In genomic region chr13:29369060-29369743, GRCh38 we compare ENCODE assay signal across 9 cellular contexts.
DNase-seq lines count a peak whose midpoint lies in the region; ATAC-seq and TF ChIP-seq lines count a peak whose summit lies in the region.
"Had no signal": no experiment of that assay in that cellular context is flagged by ENCODE, and none has a peak within 500 bp of the region (broad histone marks: within the 10 kb centered on the region; RNA-seq: fewer than 3 reads in every experiment).

No MANE protein-coding gene starts in this region.

- H3K36me3 Mint-ChIP-seq in activated T-helper 17 cell treated with anti-CD3 and anti-CD28 coated beads, Interleukin-2, amount 50 U/mL, for 72 hours (ENCODE audit: low read depth) = no peaks in the 10 kb centered on the region

- peak; percentile 38 for ATAC-seq in activated T-helper 17 cell treated with anti-CD3 and anti-CD28 coated beads, Interleukin-2, amount 50 U/mL, for 72 hours (replicated peaks)

- 13% methylated on average over 8 of the region's 8 CpGs for WGBS in hepatocyte (ENCODE audit: low lambda C conversion rate, missing lambda C conversion rate)

- peak; percentile 3 for DNase-seq in NCI-H1092 treated with DMSO at 0.1 percent for 48 hours (lab: John Stamatoyannopoulos, UW)
- DNase-seq in NCI-H1092 (lab: John Stamatoyannopoulos, UW) = no peak
- peak; percentile 16 for DNase-seq in NCI-H1694 (lab: John Stamatoyannopoulos, UW)
- peak; percentile 72 for DNase-seq in hepatocyte (ENCODE audit: low spot score)
- DNase-seq in tibial artery = no peak
- DNase-seq in GM20000 (ENCODE audit: low spot score) = no peak
- DNase-seq in cortex of kidney (lab: John Stamatoyannopoulos, UW) = no peak

- H2AFZ ChIP-seq in hepatocyte = no peak overlapping the region

- no peaks in the 10 kb centered on the region for H4K20me1 ChIP-seq in hepatocyte (ENCODE audit: insufficient read depth, poor library complexity, severe bottlenecking)
- H4K20me1 ChIP-seq: BLaER1 treated with 17β-estradiol and CSF1 and Interleukin-3, amounts not matched to agents 10 nM and 100 nM had no signal

- H3K27me3 ChIP-seq in hepatocyte (peaks cover 3% of the 10 kb centered on the region), tibial artery (peaks cover 0 to 2% of the 10 kb centered on the region in 2 donors)
- H3K27me3 ChIP-seq: BLaER1 treated with 17β-estradiol and CSF1 and Interleukin-3, amounts not matched to agents 10 nM and 100 nM had no signal

- H3K9me2 ChIP-seq in hepatocyte (replicated peaks; ENCODE audit: insufficient read depth) = no peaks in the 10 kb centered on the region

- no peak overlapping the region for H3K27ac ChIP-seq in hepatocyte
- no peak overlapping the region for H3K27ac ChIP-seq in tibial artery
- H3K27ac ChIP-seq: BLaER1 treated with 17β-estradiol and CSF1 and Interleukin-3, amounts not matched to agents 10 nM and 100 nM had no signal

- no peaks in the 10 kb centered on the region for H3K4me1 Mint-ChIP-seq in activated T-helper 17 cell treated with anti-CD3 and anti-CD28 coated beads, Interleukin-2, amount 50 U/mL, for 72 hours

- H3K4me3 ChIP-seq in hepatocyte (no peak overlapping the region), tibial artery (no peak overlapping the region)
- H3K4me3 ChIP-seq: BLaER1 treated with 17β-estradiol and CSF1 and Interleukin-3, amounts not matched to agents 10 nM and 100 nM had no signal

- H3K4me3 Mint-ChIP-seq in activated T-helper 17 cell treated with anti-CD3 and anti-CD28 coated beads, Interleukin-2, amount 50 U/mL, for 72 hours = no peak overlapping the region

- H3K79me2 ChIP-seq in hepatocyte = no peaks in the 10 kb centered on the region

- intact Hi-C loops in tibial artery (cut with DNase I; ENCODE audit: low total_unique reads) = no loop called here

- peak; percentile 78 for TF ChIP-seq CTCF in hepatocyte (IDR thresholded peaks at IDR 0.05; ENCODE audit: poor library complexity)
- peak; percentile 7 to 31 for TF ChIP-seq CTCF in tibial artery (IDR thresholded peaks at IDR 0.05)
- TF ChIP-seq CTCF in GM20000 (IDR thresholded peaks at IDR 0.05; ENCODE audit: extremely low read depth, missing control alignments) = no peak

- no peaks in the 10 kb centered on the region for H3K9me3 ChIP-seq in hepatocyte (ENCODE audit: low read depth)
- H3K9me3 ChIP-seq in tibial artery = no peaks in the 10 kb centered on the region

- no peaks in the 10 kb centered on the region for H3K9me3 Mint-ChIP-seq in activated T-helper 17 cell treated with anti-CD3 and anti-CD28 coated beads, Interleukin-2, amount 50 U/mL, for 72 hours

- H3K27ac Mint-ChIP-seq in activated T-helper 17 cell treated with anti-CD3 and anti-CD28 coated beads, Interleukin-2, amount 50 U/mL, for 72 hours = no peak overlapping the region

- H3K4me1 ChIP-seq in hepatocyte (ENCODE audit: insufficient read depth) (no peaks in the 10 kb centered on the region), tibial artery (peaks cover 0 to 5% (median 0%) of the 10 kb centered on the region in 4 donors)

- H3K36me3 ChIP-seq in hepatocyte (replicated peaks; ENCODE audit: insufficient read depth, low read depth) (no peaks in the 10 kb centered on the region), tibial artery (no peaks in the 10 kb centered on the region)
- H3K36me3 ChIP-seq: BLaER1 treated with 17β-estradiol and CSF1 and Interleukin-3, amounts not matched to agents 10 nM and 100 nM had no signal

- H3K27me3 Mint-ChIP-seq in activated T-helper 17 cell treated with anti-CD3 and anti-CD28 coated beads, Interleukin-2, amount 50 U/mL, for 72 hours = no peaks in the 10 kb centered on the region

- H3K4me2 ChIP-seq in hepatocyte = no peak overlapping the region

Comparison
In these comparisons a context has a peak if more than half of its experiments do, and no peak if none do; other contexts are left out.
1. DNase-seq: peak in NCI-H1092 treated with DMSO at 0.1 percent for 48 hours (single experiment), NCI-H1694 (single experiment) and hepatocyte (single experiment); none in NCI-H1092 (single experiment), tibial artery (0 of 2), GM20000 (single experiment) and cortex of kidney (single experiment).